30 cellular contexts compared by ENCODE assay signal in the genomic region with DNA sequence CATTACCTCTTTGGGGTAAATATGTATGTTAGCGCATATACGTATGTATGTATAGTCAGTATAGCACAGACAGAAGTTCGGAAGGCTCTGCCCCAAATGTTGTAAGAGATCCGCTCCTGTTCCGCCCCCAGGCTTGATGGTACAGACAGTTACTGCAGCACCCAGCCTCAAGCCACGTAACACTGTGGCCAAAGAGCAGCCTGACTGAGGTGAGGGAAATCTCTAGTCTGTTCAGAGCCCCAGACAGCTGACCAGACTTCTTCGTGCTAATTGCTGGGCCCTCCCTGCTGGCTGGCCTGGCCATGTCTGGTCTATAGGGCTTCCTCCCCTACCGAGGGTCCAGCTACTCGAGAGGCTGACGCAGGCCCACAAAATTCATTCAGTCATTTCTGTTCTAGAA. TPM values are rescaled to one million over a fixed set of nuclear protein-coding genes. Genes with fewer than 3 reads are reported as not detected.
"Had no signal": no experiment of that assay in that cellular context is flagged by ENCODE, and none has a peak within 500 bp of the region (broad histone marks: within the 10 kb centered on the region; RNA-seq: fewer than 3 reads in every experiment).

No MANE protein-coding gene starts in this region.

- H3K36me3 ChIP-seq: adrenal gland, brain microvascular endothelial cell, breast epithelium had no signal

- H3K27ac ChIP-seq: adrenal gland, body of pancreas, brain microvascular endothelial cell, breast epithelium, VCaP had no signal

- H3K9me3 ChIP-seq: adrenal gland, body of pancreas, breast epithelium had no signal

- H3K4me1 ChIP-seq: adrenal gland, body of pancreas, breast epithelium had no signal

- H3K27me3 ChIP-seq: body of pancreas, brain microvascular endothelial cell, breast epithelium had no signal

- H3K4me3 ChIP-seq: adrenal gland, body of pancreas, breast epithelium had no signal

- DNase-seq: activated B cell treated with CpG ODN at 0.5 μM for 24 hours; activated CD4-positive, alpha-beta memory T cell treated with anti-CD3 and anti-CD28 coated beads for 36 hours; activated CD4-positive, alpha-beta T cell treated with anti-CD3 and anti-CD28 coated beads for 4 hours; activated CD4-positive, alpha-beta T cell treated with anti-CD3 and anti-CD28 coated beads, Interleukin-2, amount 10 ng/mL, durations not matched to agents 24 days and 14 days; activated CD4-positive, alpha-beta T cell treated with anti-CD3 and anti-CD28 coated beads, Interleukin-2, amount 50 U/mL, for 1 hour; activated CD4-positive, alpha-beta T cell treated with anti-CD3 and anti-CD28 coated beads, Interleukin-2, amount 50 U/mL, for 4 hours; activated CD4-positive, CD25-positive, alpha-beta regulatory T cell treated with anti-CD3 and anti-CD28 coated beads, Interleukin-2, amount 50 U/mL, for 72 hours; activated CD8-positive, alpha-beta memory T cell treated with anti-CD3 and anti-CD28 coated beads, Interleukin-2, amount 50 U/mL, for 4 hours; activated CD8-positive, alpha-beta T cell treated with anti-CD3 and anti-CD28 coated beads for 36 hours; activated effector memory CD4-positive, alpha-beta T cell treated with anti-CD3 and anti-CD28 coated beads, Interleukin-2, amount 50 U/mL, for 16 hours; activated gamma-delta T cell treated with Interleukin-2 at 50 U/mL for 16 hours; activated naive CD4-positive, alpha-beta T cell; activated naive CD4-positive, alpha-beta T cell treated with anti-CD3 and anti-CD28 coated beads for 36 hours; activated naive CD4-positive, alpha-beta T cell treated with anti-CD3 and anti-CD28 coated beads, Interleukin-2, amount 50 U/mL, for 16 hours; activated naive CD8-positive, alpha-beta T cell treated with anti-CD3 and anti-CD28 coated beads for 36 hours; activated T-cell treated with anti-CD3 and anti-CD28 coated beads for 4 hours; activated T-cell treated with anti-CD3 and anti-CD28 coated beads, Interleukin-2, amount 50 U/mL, for 1 hour; activated T-cell treated with anti-CD3 and anti-CD28 coated beads, Interleukin-2, amount 50 U/mL, for 4 hours; activated T-cell treated with anti-CD3 and anti-CD28 coated beads, Interleukin-2, amount 50 U/mL, for 72 hours; amniotic stem cell; aorta; body of pancreas; brain microvascular endothelial cell; central memory CD4-positive, alpha-beta T cell; T-cell; T-helper 2 cell; T-helper 9 cell had no signal

RNA-seq across cellular contexts. Expression of a gene that starts 7.8 kb away (rescaled TPM):
- total RNA-seq: activated B cell treated with CpG ODN at 0.5 μM for 24 hours had no signal
